In genomic region chr16:727291-727977, GRCh38 we compare ENCODE assay signal across 8 cellular contexts. TPM values are rescaled to one million over a fixed set of nuclear protein-coding genes. Genes with fewer than 3 reads are reported as not detected.
DNase-seq lines count a peak whose midpoint lies in the region; ATAC-seq, FAIRE-seq and TF ChIP-seq lines count a peak whose summit lies in the region.

No MANE protein-coding gene starts in this region.

- H3K4me3 ChIP-seq in esophagus squamous epithelium (peak overlapping the region; percentile 25 to 67 (median 48)), rectal smooth muscle tissue (ENCODE audit: low read length) (peak overlapping the region; percentile 59)

- peak overlapping the region; percentile 52 to 80 (median 60) for H3K4me3 Mint-ChIP-seq in T-cell

- H3K27me3 Mint-ChIP-seq in T-cell: no peaks in the 10 kb centered on the region

- intact Hi-C loops in esophagus squamous epithelium (cut with DNase I): no loop called here

- peaks cover 23 to 37% (median 28%) of the 10 kb centered on the region in 3 donors for H3K4me1 ChIP-seq in esophagus squamous epithelium
- H3K4me1 ChIP-seq in rectal smooth muscle tissue (ENCODE audit: control insufficient read depth, insufficient read depth, low read length): no peaks in the 10 kb centered on the region

- CTCF ChIA-PET in T-cell (lab: Charles Lee): interaction anchor here in 1 of 2 donors (0.9 kb wide), 1 partner anchor 11 kb away, joined by 3 read pairs; no protein-coding TSS in a partner anchor

- no peaks in the 10 kb centered on the region for H3K36me3 Mint-ChIP-seq in T-cell

- H3K27me3 ChIP-seq in esophagus squamous epithelium (peaks cover 0 to 49% (median 1%) of the 10 kb centered on the region in 4 donors), rectal smooth muscle tissue (ENCODE audit: control insufficient read depth, insufficient read depth, low read length) (peaks cover 17% of the 10 kb centered on the region)

- 0% methylated on average over 4 of the region's 61 CpGs; no CpG with 5 or more reads in 1 of the 2 donors for WGBS in esophagus squamous epithelium, 2 donors

- peak; percentile 45 for TF ChIP-seq POLR2A in GM18951 (IDR thresholded peaks at IDR 0.05; ENCODE audit: extremely low read depth, insufficient read depth, insufficient read length)
- TF ChIP-seq POLR2A in esophagus squamous epithelium (IDR thresholded peaks at IDR 0.05): peak in 1 of 4 donors; percentile 36
- TF ChIP-seq POLR2A in GM18505 (IDR thresholded peaks at IDR 0.05; ENCODE audit: borderline replicate concordance, extremely low read depth, insufficient read depth, insufficient read length): no peak

- H3K27ac ChIP-seq in 22Rv1 (peak overlapping the region; percentile 99), esophagus squamous epithelium (peak overlapping the region in 3 of 4 donors; percentile 0 to 53 (median 48)), rectal smooth muscle tissue (ENCODE audit: low read depth, low read length) (no peak overlapping the region)

- TF ChIP-seq CTCF in 22Rv1 (IDR thresholded peaks at IDR 0.05) (no peak), esophagus squamous epithelium (IDR thresholded peaks at IDR 0.05) (no peak), D721Med (IDR thresholded peaks at IDR 0.05; ENCODE audit: insufficient read depth, missing control alignments) (no peak)

- in situ Hi-C loops in GM18951 (cut with MboI; ENCODE audit: low sequenced_read_pairs, unreplicated experiment): no loop called here

- peaks cover 5 to 10% (median 6%) of the 10 kb centered on the region in 3 donors for H3K4me1 Mint-ChIP-seq in T-cell

- H3K36me3 ChIP-seq in esophagus squamous epithelium: peaks cover 0 to 23% (median 7%) of the 10 kb centered on the region in 3 donors
- no peaks in the 10 kb centered on the region for H3K36me3 ChIP-seq in rectal smooth muscle tissue (ENCODE audit: control insufficient read depth, insufficient read depth, low read length)

- POLR2A ChIA-PET in T-cell (lab: Charles Lee): no interaction called here

- no peaks in the 10 kb centered on the region for H3K9me3 Mint-ChIP-seq in T-cell

- peak in 1 of 34 experiments; percentile 46 for DNase-seq in T-cell
- DNase-seq in esophagus squamous epithelium (lab: John Stamatoyannopoulos, UW): no peak
- DNase-seq in SK-N-DZ (ENCODE audit: low spot score): no peak
- DNase-seq in D721Med (ENCODE audit: insufficient read length, low spot score): no peak

- H3K27ac Mint-ChIP-seq in T-cell: no peak overlapping the region

- no peak for FAIRE-seq in D721Med (lab: Jason Lieb, UNC)

- no peaks in the 10 kb centered on the region for H3K9me3 ChIP-seq in esophagus squamous epithelium

- H3K9ac ChIP-seq in rectal smooth muscle tissue (ENCODE audit: low read length): no peak overlapping the region

- ATAC-seq in T-cell (replicated peaks in 1 of 4) (peak; percentile 21 to 53 (median 34)), GM18505 (IDR thresholded peaks at IDR 0.05; ENCODE audit: unreplicated experiment) (no peak)

RNA-seq across cellular contexts. Expression of gene HAGHL, which starts 0.5 kb away (rescaled TPM):
- total RNA-seq in T-cell (10 to 100 TPM in 4 of 5 donors, 1 to 10 TPM in 1; 9.9 to 50.1 (median 31.6) TPM), esophagus squamous epithelium (1 to 10 TPM in 3 of 4 donors, not detected in 1; 1.7 to 5.7 (median 4.8) TPM)
- polyA plus RNA-seq in SK-N-DZ (2014; cell fraction: cytosol; rRNA removed): 22.6 and 23.4 TPM in 2 replicates
- polyA plus RNA-seq in SK-N-DZ (2014; cell fraction: nucleus; rRNA removed): 184 and 185 TPM in 2 replicates

RNA-seq across cellular contexts. Expression of gene CCDC78, which starts 1.2 kb away (rescaled TPM):
- total RNA-seq in T-cell (10 to 100 TPM in 1 of 5 donors, 1 to 10 TPM in 4; 3.1 to 17.1 (median 8.6) TPM), esophagus squamous epithelium (1 to 10 TPM in 1 of 4 donors, under 1 TPM in 3; under 0.01 to 1.0 (median 0.47) TPM)
- polyA plus RNA-seq in SK-N-DZ (2014; cell fraction: cytosol; rRNA removed): 2.7 and 7.0 TPM in 2 replicates
- 129 and 132 TPM in 2 replicates for polyA plus RNA-seq in SK-N-DZ (2014; cell fraction: nucleus; rRNA removed)

RNA-seq across cellular contexts. Expression of gene ANTKMT, which starts 6.5 kb away (rescaled TPM):
- total RNA-seq in T-cell (10 to 100 TPM; 22.9 to 38.8 (median 27.2) TPM), esophagus squamous epithelium (10 to 100 TPM; 11.6 to 29.1 (median 24.2) TPM)
- polyA plus RNA-seq in SK-N-DZ (2014; cell fraction: cytosol; rRNA removed): 59.0 and 63.1 TPM in 2 replicates
- 199 and 307 TPM in 2 replicates for polyA plus RNA-seq in SK-N-DZ (2014; cell fraction: nucleus; rRNA removed)

RNA-seq across cellular contexts. Expression of gene METRN, which starts 12.5 kb away (rescaled TPM):
- total RNA-seq in T-cell: 10 to 100 TPM in 3 of 5 donors, 1 to 10 TPM in 2; 4.2 to 18.2 (median 12.0) TPM
- 10 to 100 TPM in 2 of 4 donors, 1 to 10 TPM in 2; 4.2 to 12.7 (median 8.8) TPM for total RNA-seq in esophagus squamous epithelium
- polyA plus RNA-seq in SK-N-DZ (2014; cell fraction: cytosol; rRNA removed): 70.7 and 104 TPM in 2 replicates
- polyA plus RNA-seq in SK-N-DZ (2014; cell fraction: nucleus; rRNA removed): 112 and 161 TPM in 2 replicates

RNA-seq across cellular contexts. Expression of gene CIAO3, which starts 13.4 kb away (rescaled TPM):
- total RNA-seq in T-cell (10 to 100 TPM; 36.2 to 69.1 (median 58.6) TPM), esophagus squamous epithelium (10 to 100 TPM; 29.7 to 34.5 (median 33.2) TPM)
- 28.6 and 34.4 TPM in 2 replicates for polyA plus RNA-seq in SK-N-DZ (2014; cell fraction: cytosol; rRNA removed)
- 88.2 and 96.1 TPM in 2 replicates for polyA plus RNA-seq in SK-N-DZ (2014; cell fraction: nucleus; rRNA removed)
